27 cellular contexts compared by ENCODE assay signal in the genomic region with DNA sequence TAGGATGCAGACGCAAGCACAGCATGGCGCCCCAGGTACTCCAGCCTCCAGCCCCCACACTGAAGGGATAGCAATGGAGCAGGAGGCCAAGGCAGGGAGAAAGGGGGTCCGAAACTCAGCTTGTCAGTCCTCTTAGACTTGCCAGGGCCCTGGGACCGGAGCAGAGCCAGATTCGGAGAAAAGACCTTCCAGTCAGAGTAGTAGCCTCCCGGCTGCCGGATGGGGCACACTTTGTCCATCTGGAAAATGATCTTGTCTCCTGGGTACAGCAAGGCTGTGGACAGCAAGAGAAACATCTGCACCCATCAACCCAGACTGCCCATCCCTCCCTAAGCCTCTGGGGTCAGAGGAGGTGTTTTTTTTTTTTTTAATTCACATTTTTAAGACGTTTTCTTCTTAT. TPM values are rescaled to one million over a fixed set of nuclear protein-coding genes. Genes with fewer than 3 reads are reported as not detected.
DNase-seq lines count a peak whose midpoint lies in the region; ATAC-seq and FAIRE-seq lines count a peak whose summit lies in the region.
"Had no signal": no experiment of that assay in that cellular context is flagged by ENCODE, and none has a peak within 500 bp of the region (broad histone marks: within the 10 kb centered on the region; RNA-seq: fewer than 3 reads in every experiment).

No MANE protein-coding gene starts in this region.

- no peak overlapping the region for H3K9ac ChIP-seq in BLaER1 treated with 17β-estradiol and CSF1 and Interleukin-3, amounts not matched to agents 10 nM and 100 nM
- peak overlapping the region; percentile 10 for H3K9ac ChIP-seq in neuronal stem cell (ENCODE audit: low read depth, low read length, poor library complexity)

- no peak overlapping the region for H3K4me3 Mint-ChIP-seq in activated T-helper 17 cell treated with anti-CD3 and anti-CD28 coated beads, Interleukin-2, amount 50 U/mL, for 72 hours
- H3K4me3 Mint-ChIP-seq in activated T-cell treated with anti-CD3 and anti-CD28 coated beads, Interleukin-2, amount 50 U/mL, for 72 hours: no peak overlapping the region
- H3K4me3 Mint-ChIP-seq: CD14-positive monocyte; CD4-positive, alpha-beta memory T cell; CD4-positive, CD25-positive, alpha-beta regulatory T cell; CD8-positive, alpha-beta memory T cell had no signal

- no peaks in the 10 kb centered on the region for H3K27me3 Mint-ChIP-seq in activated T-helper 17 cell treated with anti-CD3 and anti-CD28 coated beads, Interleukin-2, amount 50 U/mL, for 72 hours
- no peaks in the 10 kb centered on the region for H3K27me3 Mint-ChIP-seq in activated T-cell treated with anti-CD3 and anti-CD28 coated beads, Interleukin-2, amount 50 U/mL, for 72 hours (ENCODE audit: low read depth)
- H3K27me3 Mint-ChIP-seq: CD4-positive, alpha-beta memory T cell; CD8-positive, alpha-beta memory T cell had no signal

- peaks cover 6 to 27% (median 18%) of the 10 kb centered on the region in 10 experiments; a peak in 19 of 20 replicates for H3K4me1 ChIP-seq in BLaER1 treated with 17β-estradiol and CSF1 and Interleukin-3, amounts not matched to agents 10 nM and 100 nM
- H3K4me1 ChIP-seq in neuronal stem cell (ENCODE audit: control insufficient read depth in 2 of 2, insufficient read depth in 1 of 2, low read depth in 1 of 2, low read length in 2 of 2): no peaks in the 10 kb centered on the region
- H3K4me1 ChIP-seq: BE2C had no signal

- no peak overlapping the region for H3K23ac ChIP-seq in neuronal stem cell (ENCODE audit: low read depth, low read length, poor library complexity)

- no peaks in the 10 kb centered on the region for H3K9me3 Mint-ChIP-seq in activated T-helper 17 cell treated with anti-CD3 and anti-CD28 coated beads, Interleukin-2, amount 50 U/mL, for 72 hours
- H3K9me3 Mint-ChIP-seq in activated T-cell treated with anti-CD3 and anti-CD28 coated beads, Interleukin-2, amount 50 U/mL, for 72 hours: no peaks in the 10 kb centered on the region
- H3K9me3 Mint-ChIP-seq: CD14-positive monocyte; CD4-positive, alpha-beta memory T cell; CD4-positive, CD25-positive, alpha-beta regulatory T cell; CD8-positive, alpha-beta memory T cell had no signal

- no peaks in the 10 kb centered on the region for H3K9me3 ChIP-seq in BLaER1 treated with 17β-estradiol and CSF1 and Interleukin-3, amounts not matched to agents 10 nM and 100 nM (replicated peaks in 1 of 11)
- H3K9me3 ChIP-seq in neuronal stem cell (replicated peaks in 1 of 2; ENCODE audit: control insufficient read depth in 2 of 2, insufficient read depth in 1 of 2, low read depth in 1 of 2, low read length in 2 of 2): no peaks in the 10 kb centered on the region
- H3K9me3 ChIP-seq: BE2C had no signal

- H2BK15ac ChIP-seq in neuronal stem cell (ENCODE audit: low read length): no peak overlapping the region

- no peaks in the 10 kb centered on the region for H4K20me1 ChIP-seq in BLaER1 treated with 17β-estradiol and CSF1 and Interleukin-3, amounts not matched to agents 10 nM and 100 nM

- H2AFZ ChIP-seq in neuronal stem cell (ENCODE audit: low read length): peak overlapping the region; percentile 30

- peaks cover under 1% of the 10 kb centered on the region for H3K36me3 Mint-ChIP-seq in activated T-helper 17 cell treated with anti-CD3 and anti-CD28 coated beads, Interleukin-2, amount 50 U/mL, for 72 hours (ENCODE audit: low read depth)
- H3K36me3 Mint-ChIP-seq in activated T-cell treated with anti-CD3 and anti-CD28 coated beads, Interleukin-2, amount 50 U/mL, for 72 hours (ENCODE audit: insufficient read depth in 2 of 2): no peaks in the 10 kb centered on the region

- no peak overlapping the region for H3K27ac ChIP-seq in BLaER1 treated with 17β-estradiol and CSF1 and Interleukin-3, amounts not matched to agents 10 nM and 100 nM
- H3K27ac ChIP-seq in neuronal stem cell (replicated peaks; ENCODE audit: low read length): no peak overlapping the region

- H2BK12ac ChIP-seq in neuronal stem cell (ENCODE audit: low read length): no peak overlapping the region

- no peak overlapping the region for H3K4ac ChIP-seq in neuronal stem cell (ENCODE audit: low read length)

- H3K27ac Mint-ChIP-seq in activated T-helper 17 cell treated with anti-CD3 and anti-CD28 coated beads, Interleukin-2, amount 50 U/mL, for 72 hours: peak overlapping the region; percentile 20
- H3K27ac Mint-ChIP-seq in activated T-cell treated with anti-CD3 and anti-CD28 coated beads, Interleukin-2, amount 50 U/mL, for 72 hours: no peak overlapping the region
- H3K27ac Mint-ChIP-seq: CD4-positive, alpha-beta memory T cell; CD4-positive, CD25-positive, alpha-beta regulatory T cell; CD8-positive, alpha-beta memory T cell had no signal

- no peaks in the 10 kb centered on the region for H3K36me3 ChIP-seq in BLaER1 treated with 17β-estradiol and CSF1 and Interleukin-3, amounts not matched to agents 10 nM and 100 nM
- H3K36me3 ChIP-seq in neuronal stem cell (replicated peaks in 1 of 2; ENCODE audit: control insufficient read depth in 2 of 2, insufficient read depth in 2 of 2, low read length in 2 of 2): no peaks in the 10 kb centered on the region

- no peak for ATAC-seq in activated T-helper 17 cell treated with anti-CD3 and anti-CD28 coated beads, Interleukin-2, amount 50 U/mL, for 72 hours (replicated peaks)
- ATAC-seq in activated T-cell treated with anti-CD3 and anti-CD28 coated beads, Interleukin-2, amount 50 U/mL, for 72 hours (replicated peaks in 1 of 2): no peak

- H3K18ac ChIP-seq in neuronal stem cell (ENCODE audit: low read length): no peak overlapping the region

- no peak overlapping the region for H4K91ac ChIP-seq in neuronal stem cell (ENCODE audit: low read depth, low read length, poor library complexity)

- H4K8ac ChIP-seq in neuronal stem cell (ENCODE audit: low read depth, low read length): no peak overlapping the region

- H2AK5ac ChIP-seq in neuronal stem cell (ENCODE audit: low read depth, low read length): no peak overlapping the region

- no CpG with 5 or more reads among the region's 8 CpGs for WGBS in neuronal stem cell (ENCODE audit: extremely low coverage in 2 of 2, insufficient read length in 2 of 2, insufficient replicate concordance in 1 of 2), 2 donors

- H3K79me1 ChIP-seq in neuronal stem cell (ENCODE audit: low read depth, low read length): no peaks in the 10 kb centered on the region

- peaks cover 5% of the 10 kb centered on the region for H3K4me1 Mint-ChIP-seq in activated T-helper 17 cell treated with anti-CD3 and anti-CD28 coated beads, Interleukin-2, amount 50 U/mL, for 72 hours
- H3K4me1 Mint-ChIP-seq in activated T-cell treated with anti-CD3 and anti-CD28 coated beads, Interleukin-2, amount 50 U/mL, for 72 hours (ENCODE audit: low read depth): no peaks in the 10 kb centered on the region

- peak overlapping the region; percentile 83 for H2BK5ac ChIP-seq in neuronal stem cell (ENCODE audit: low read length)

- no peak overlapping the region for H3K14ac ChIP-seq in neuronal stem cell (ENCODE audit: low read length)

- no peak for FAIRE-seq in urothelium cell line (lab: Jason Lieb, UNC)
- FAIRE-seq: A204.1, GM12878 had no signal

- no peak for DNase-seq in neuronal stem cell (ENCODE audit: low spot score)
- DNase-seq in NCI-H1436 (lab: John Stamatoyannopoulos, UW): no peak
- no peak for DNase-seq in urothelium cell line (ENCODE audit: low spot score)
- no peak for DNase-seq in activated T-cell treated with anti-CD3 and anti-CD28 coated beads, Interleukin-2, amount 50 U/mL, for 72 hours
- DNase-seq in KG1 (lab: John Stamatoyannopoulos, UW): no peak
- DNase-seq: 8988T; ACHN; BE2C; C1 segment of cervical spinal cord; CD4-positive, alpha-beta memory T cell; CD4-positive, CD25-positive, alpha-beta regulatory T cell; CD8-positive, alpha-beta memory T cell; COR-L47; DMS 273 treated with DMSO at 0.1 percent for 48 hours; DMS153; DMS53; DMS79; DND-41; EL; GDM1 had no signal

- H3K27me3 ChIP-seq in BLaER1 treated with 17β-estradiol and CSF1 and Interleukin-3, amounts not matched to agents 10 nM and 100 nM: no peaks in the 10 kb centered on the region
- peaks cover 0 to 6% (median 0%) of the 10 kb centered on the region in 3 experiments for H3K27me3 ChIP-seq in neuronal stem cell (ENCODE audit: control insufficient read depth in 3 of 3, insufficient read depth in 3 of 3, low read depth in 1 of 3, low read length in 3 of 3)
- H3K27me3 ChIP-seq: BE2C had no signal

- no peak overlapping the region for H2BK120ac ChIP-seq in neuronal stem cell (ENCODE audit: low read depth, low read length)

- H3K4me2 ChIP-seq in BLaER1 treated with 17β-estradiol and CSF1 and Interleukin-3, amounts not matched to agents 10 nM and 100 nM: peak overlapping the region in 7 of 11 experiments; percentile 28 to 61 (median 52); a peak in 13 of 22 replicates
- H3K4me2 ChIP-seq in neuronal stem cell (ENCODE audit: insufficient read depth, low read length, poor library complexity, severe bottlenecking): no peak overlapping the region

- no peak overlapping the region for H3K4me3 ChIP-seq in BLaER1 treated with 17β-estradiol and CSF1 and Interleukin-3, amounts not matched to agents 10 nM and 100 nM
- H3K4me3 ChIP-seq in neuronal stem cell (ENCODE audit: low read length in 2 of 2): peak overlapping the region in 1 of 2 donors; percentile 52
- H3K4me3 ChIP-seq: GM12878 had no signal

RNA-seq across cellular contexts. Expression of gene EFCAB12, which starts 24.3 kb away (rescaled TPM):
- 1 to 10 TPM in 1 of 2 donors, under 1 TPM in 1; 0.63 to 1.7 TPM for total RNA-seq in activated T-helper 17 cell treated with anti-CD3 and anti-CD28 coated beads, Interleukin-2, amount 50 U/mL, for 72 hours
- 1.3 TPM for polyA plus RNA-seq in neuronal stem cell (2013, experiment 1 of 2)
- 1.2 TPM for polyA plus RNA-seq in neuronal stem cell (2013, experiment 2 of 2)
- total RNA-seq in activated T-cell treated with anti-CD3 and anti-CD28 coated beads, Interleukin-2, amount 50 U/mL, for 72 hours: 1 to 10 TPM; 1.0 to 1.4 TPM
- total RNA-seq: Daoy, G401 had no signal
- polyA plus RNA-seq: CD14-positive monocyte had no signal

RNA-seq across cellular contexts. Expression of gene MBD4, which starts 35.6 kb away (rescaled TPM):
- total RNA-seq in activated T-helper 17 cell treated with anti-CD3 and anti-CD28 coated beads, Interleukin-2, amount 50 U/mL, for 72 hours: 10 to 100 TPM; 38.4 to 44.4 TPM
- polyA plus RNA-seq in neuronal stem cell (2013, experiment 1 of 2): 46.1 TPM
- 47.3 TPM for polyA plus RNA-seq in neuronal stem cell (2013, experiment 2 of 2)
- total RNA-seq in activated T-cell treated with anti-CD3 and anti-CD28 coated beads, Interleukin-2, amount 50 U/mL, for 72 hours: 10 to 100 TPM; 55.3 to 60.9 TPM

RNA-seq across cellular contexts. Expression of gene IFT122, which starts 35.9 kb away (rescaled TPM):
- total RNA-seq in activated T-helper 17 cell treated with anti-CD3 and anti-CD28 coated beads, Interleukin-2, amount 50 U/mL, for 72 hours: 10 to 100 TPM; 19.3 to 33.4 TPM
- 22.3 TPM for polyA plus RNA-seq in neuronal stem cell (2013, experiment 1 of 2)
- polyA plus RNA-seq in neuronal stem cell (2013, experiment 2 of 2): 21.0 TPM
- total RNA-seq in activated T-cell treated with anti-CD3 and anti-CD28 coated beads, Interleukin-2, amount 50 U/mL, for 72 hours: 10 to 100 TPM; 20.5 to 26.9 TPM
